In genomic region chr3:54634122-54634469, GRCh38 we compare ENCODE assay signal across 1 cellular context.
TF ChIP-seq lines count a peak whose summit lies in the region.

No MANE protein-coding gene starts in this region.

TF ChIP-seq in GM23338, 12 proteins besides CTCF, POLR2A, EP300 and RAD21:
- no peak for TF ChIP-seq ZNF462 (CRISPR knock-in tag; IDR thresholded peaks at IDR 0.05)
- no peak for TF ChIP-seq CREB1 (CRISPR knock-in tag; IDR thresholded peaks at IDR 0.05; ENCODE audit: low read depth)
- no peak; the same call in 1 of the 2 replicates for TF ChIP-seq POLR2AphosphoS5 (IDR thresholded peaks at IDR 0.05; ENCODE audit: low read depth)
- TF ChIP-seq JUNB (IDR thresholded peaks at IDR 0.05; ENCODE audit: unreplicated experiment), result no peak
- no peak for TF ChIP-seq ZNF331 (CRISPR knock-in tag; IDR thresholded peaks at IDR 0.05; ENCODE audit: low read depth)
- TF ChIP-seq STAT1 (IDR thresholded peaks at IDR 0.05; ENCODE audit: unreplicated experiment), result no peak
- no peak for TF ChIP-seq NANOG (IDR thresholded peaks at IDR 0.05; ENCODE audit: borderline replicate concordance)
- TF ChIP-seq REST (IDR thresholded peaks at IDR 0.05; ENCODE audit: unreplicated experiment), result no peak
- no peak for TF ChIP-seq EZH2 (IDR thresholded peaks at IDR 0.05; ENCODE audit: low read depth, unreplicated experiment)
- no peak for TF ChIP-seq EZH2phosphoT487 (IDR thresholded peaks at IDR 0.05; ENCODE audit: unreplicated experiment)
- no peak for TF ChIP-seq ZNF114 (CRISPR knock-in tag; IDR thresholded peaks at IDR 0.05)
- TF ChIP-seq ETS1 (IDR thresholded peaks at IDR 0.05), result no peak
